ENCODE assay signal across 7 cellular contexts in genomic region chr5:140690376-140690932, GRCh38.
DNase-seq lines count a peak whose midpoint lies in the region; ATAC-seq and TF ChIP-seq lines count a peak whose summit lies in the region.

No MANE protein-coding gene starts in this region.

- ATAC-seq in GM21825 (IDR thresholded peaks at IDR 0.05; ENCODE audit: unreplicated experiment), result peak; percentile 6

- DNase-seq in RKO (ENCODE audit: low spot score) (peak; percentile 60), fibroblast of mammary gland (ENCODE audit: low read depth) (no peak), retinal pigment epithelial cell (ENCODE audit: low read depth) (no peak), HPDE6-E6E7 (ENCODE audit: extremely low spot score) (no peak), DMS153 (lab: John Stamatoyannopoulos, UW) (no peak), CD1c-positive myeloid dendritic cell (ENCODE audit: extremely low spot score) (no peak)

- TF ChIP-seq CTCF in fibroblast of mammary gland (conservative IDR thresholded peaks at IDR 0.05; ENCODE audit: control insufficient read depth, insufficient read depth, low read depth, low read length) (no peak), retinal pigment epithelial cell (conservative IDR thresholded peaks at IDR 0.05; ENCODE audit: low read depth, low read length) (no peak)

- H3K4me3 ChIP-seq in fibroblast of mammary gland (ENCODE audit: control insufficient read depth, low read depth, low read length), result peak overlapping the region; percentile 79
- peak overlapping the region; percentile 91 for H3K4me3 ChIP-seq in retinal pigment epithelial cell (ENCODE audit: low read length)
